In genomic region chr10:132970641-132971438, GRCh38 we compare ENCODE assay signal across 1 cellular context.
TF ChIP-seq lines count a peak whose summit lies in the region.

No MANE protein-coding gene starts in this region.

TF ChIP-seq in H1, 55 proteins besides CTCF, POLR2A, EP300 and RAD21:
- no peak for TF ChIP-seq MAX (IDR thresholded peaks at IDR 0.05)
- no peak for TF ChIP-seq EGR1 (IDR thresholded peaks at IDR 0.05; ENCODE audit: borderline replicate concordance, low read depth, low read length)
- TF ChIP-seq SAP30 (IDR thresholded peaks at IDR 0.05; ENCODE audit: insufficient read depth, insufficient replicate concordance, low read length): no peak
- no peak for TF ChIP-seq KDM1A (IDR thresholded peaks at IDR 0.05; ENCODE audit: borderline replicate concordance, low read length)
- TF ChIP-seq USF2 (IDR thresholded peaks at IDR 0.05; ENCODE audit: low read length): no peak
- no peak for TF ChIP-seq CTBP2 (IDR thresholded peaks at IDR 0.05; ENCODE audit: borderline replicate concordance, insufficient read depth, insufficient read length, low read length)
- TF ChIP-seq JUND (IDR thresholded peaks at IDR 0.05; ENCODE audit: low read length): no peak
- no peak for TF ChIP-seq CREB1 (IDR thresholded peaks at IDR 0.05)
- no peak for TF ChIP-seq CEBPB (IDR thresholded peaks at IDR 0.05; ENCODE audit: low read depth, low read length)
- TF ChIP-seq FOSL1 (IDR thresholded peaks at IDR 0.05; ENCODE audit: insufficient read depth, low read depth, low read length): no peak
- no peak for TF ChIP-seq CBX5 (IDR thresholded peaks at IDR 0.05; ENCODE audit: low read depth, low read length)
- no peak for TF ChIP-seq CHD1 (IDR thresholded peaks at IDR 0.05; ENCODE audit: low read depth, low read length)
- TF ChIP-seq YY1 (IDR thresholded peaks at IDR 0.05; ENCODE audit: low read depth, low read length): no peak
- no peak for TF ChIP-seq SP4 (IDR thresholded peaks at IDR 0.05; ENCODE audit: low read length)
- TF ChIP-seq RXRA (IDR thresholded peaks at IDR 0.05; ENCODE audit: insufficient read depth, low read depth, low read length): no peak
- no peak for TF ChIP-seq SIRT6 (IDR thresholded peaks at IDR 0.05; ENCODE audit: low read length)
- TF ChIP-seq NRF1 (IDR thresholded peaks at IDR 0.05; ENCODE audit: low read depth, low read length): no peak
- no peak for TF ChIP-seq ATF2 (IDR thresholded peaks at IDR 0.05; ENCODE audit: low read length)
